Comparison of ENCODE assay signal across 17 cellular contexts in genomic region chr14:98932436-98933325, GRCh38.
DNase-seq lines count a peak whose midpoint lies in the region; ATAC-seq and TF ChIP-seq lines count a peak whose summit lies in the region.
"Had no signal": no experiment of that assay in that cellular context is flagged by ENCODE, and none has a peak within 500 bp of the region (broad histone marks: within the 10 kb centered on the region; RNA-seq: fewer than 3 reads in every experiment).

No MANE protein-coding gene starts in this region.

- no peaks in the 10 kb centered on the region for H3K9me3 ChIP-seq in heart left ventricle
- H3K9me3 ChIP-seq in suprapubic skin: no peaks in the 10 kb centered on the region
- H3K9me3 ChIP-seq in esophagus squamous epithelium: no peaks in the 10 kb centered on the region
- H3K9me3 ChIP-seq: colonic mucosa, tibial nerve had no signal

- peaks cover 2% of the 10 kb centered on the region for H3K36me3 Mint-ChIP-seq in activated CD4-positive, alpha-beta memory T cell treated with anti-CD3 and anti-CD28 coated beads for 36 hours
- H3K36me3 Mint-ChIP-seq in central memory CD8-positive, alpha-beta T cell (ENCODE audit: insufficient read depth): peaks cover 5% of the 10 kb centered on the region
- H3K36me3 Mint-ChIP-seq: stimulated activated memory B cell treated with anti-CD40 and anti-IgM and Interleukin-4, amounts not matched to agents 10 μg/mL and 1 μg/mL and 100 μg/mL, for 72 hours had no signal

- no peak overlapping the region for H3K27ac ChIP-seq in heart left ventricle
- no peak overlapping the region for H3K27ac ChIP-seq in suprapubic skin
- no peak overlapping the region for H3K27ac ChIP-seq in esophagus squamous epithelium
- H3K27ac ChIP-seq: colonic mucosa had no signal

- POLR2A ChIA-PET in activated CD4-positive, alpha-beta memory T cell treated with anti-CD3 and anti-CD28 coated beads for 36 hours (lab: Charles Lee): interaction anchor here (1.1 kb wide), 1 partner anchor 11 kb away, joined by 6 read pairs; no protein-coding TSS in a partner anchor

- 76 to 79% (median 79%) methylated on average over 7 of the region's 7 CpGs for WGBS in heart left ventricle, 4 donors
- WGBS in suprapubic skin: 75% methylated on average over 7 of the region's 7 CpGs
- 85% methylated on average over 6 to 7 of the region's 7 CpGs for WGBS in esophagus squamous epithelium, 2 donors

- no peak for ATAC-seq in heart left ventricle
- peak; percentile 3 for ATAC-seq in central memory CD8-positive, alpha-beta T cell (replicated peaks; ENCODE audit: extremely low read depth, poor library complexity, severe bottlenecking)
- ATAC-seq: GM23338; left ventricle myocardium superior; stimulated activated memory B cell treated with anti-CD40 and anti-IgM and Interleukin-4, amounts not matched to agents 10 μg/mL and 1 μg/mL and 100 μg/mL, for 72 hours had no signal

- DNase-seq in cardiac septum (ENCODE audit: low spot score) (peak; percentile 24), heart left ventricle (no peak), suprapubic skin (ENCODE audit: low spot score in 2 of 2) (peak; percentile 18 to 31), esophagus squamous epithelium (lab: John Stamatoyannopoulos, UW) (no peak), NCI-H2196 (lab: John Stamatoyannopoulos, UW; ENCODE audit: unreplicated experiment) (no peak)
- no peak for DNase-seq in activated CD4-positive, alpha-beta memory T cell treated with anti-CD3 and anti-CD28 coated beads for 36 hours
- DNase-seq in central memory CD8-positive, alpha-beta T cell (ENCODE audit: low spot score in 2 of 2): no peak
- DNase-seq: KBM-7, left ventricle myocardium superior, NCI-H187, NCI-H2227 treated with DMSO at 0.1 percent for 48 hours, NCI-H82, occipital lobe had no signal

- H3K4me3 ChIP-seq in heart left ventricle: no peak overlapping the region
- no peak overlapping the region for H3K4me3 ChIP-seq in suprapubic skin
- H3K4me3 ChIP-seq in esophagus squamous epithelium: no peak overlapping the region
- H3K4me3 ChIP-seq: colonic mucosa, GM23338, tibial nerve had no signal

- TF ChIP-seq CTCF in heart left ventricle (IDR thresholded peaks at IDR 0.05) (no peak), suprapubic skin (IDR thresholded peaks at IDR 0.05) (no peak), esophagus squamous epithelium (IDR thresholded peaks at IDR 0.05) (no peak)

- TF ChIP-seq EP300 in suprapubic skin (IDR thresholded peaks at IDR 0.05): no peak

- H3K27ac Mint-ChIP-seq in activated CD4-positive, alpha-beta memory T cell treated with anti-CD3 and anti-CD28 coated beads for 36 hours: peak overlapping the region; percentile 71
- peak overlapping the region; percentile 84 for H3K27ac Mint-ChIP-seq in central memory CD8-positive, alpha-beta T cell (ENCODE audit: low read depth)
- H3K27ac Mint-ChIP-seq: GM23338; stimulated activated memory B cell treated with anti-CD40 and anti-IgM and Interleukin-4, amounts not matched to agents 10 μg/mL and 1 μg/mL and 100 μg/mL, for 72 hours had no signal

- intact Hi-C loops in cardiac septum (cut with DNase I) (no loop called here), heart left ventricle (cut with DNase I) (no loop called here), esophagus squamous epithelium (cut with DNase I) (no loop called here)
- intact Hi-C loops in activated CD4-positive, alpha-beta memory T cell treated with anti-CD3 and anti-CD28 coated beads for 36 hours (cut with micrococcal nuclease): loop anchor here (2.0 to 10.0 kb wide), 4 partner anchors 52 to 958 kb away; no protein-coding TSS in a partner anchor

- no peaks in the 10 kb centered on the region for H3K36me3 ChIP-seq in heart left ventricle
- no peaks in the 10 kb centered on the region for H3K36me3 ChIP-seq in suprapubic skin
- no peaks in the 10 kb centered on the region for H3K36me3 ChIP-seq in esophagus squamous epithelium
- H3K36me3 ChIP-seq: colonic mucosa, tibial nerve had no signal

- H3K4me1 Mint-ChIP-seq in activated CD4-positive, alpha-beta memory T cell treated with anti-CD3 and anti-CD28 coated beads for 36 hours (ENCODE audit: low read depth): peaks cover 59% of the 10 kb centered on the region
- peaks cover 56% of the 10 kb centered on the region for H3K4me1 Mint-ChIP-seq in central memory CD8-positive, alpha-beta T cell
- H3K4me1 Mint-ChIP-seq: GM23338; stimulated activated memory B cell treated with anti-CD40 and anti-IgM and Interleukin-4, amounts not matched to agents 10 μg/mL and 1 μg/mL and 100 μg/mL, for 72 hours had no signal

- CTCF ChIA-PET in activated CD4-positive, alpha-beta memory T cell treated with anti-CD3 and anti-CD28 coated beads for 36 hours (lab: Charles Lee): interaction anchor here (0.7 to 1.0 kb wide), 3 partner anchors 12 to 343 kb away, joined by 3 read pairs; no protein-coding TSS in a partner anchor

- H3K4me3 Mint-ChIP-seq in activated CD4-positive, alpha-beta memory T cell treated with anti-CD3 and anti-CD28 coated beads for 36 hours: peak overlapping the region; percentile 49
- H3K4me3 Mint-ChIP-seq in central memory CD8-positive, alpha-beta T cell: peak overlapping the region; percentile 75
- H3K4me3 Mint-ChIP-seq: GM23338; stimulated activated memory B cell treated with anti-CD40 and anti-IgM and Interleukin-4, amounts not matched to agents 10 μg/mL and 1 μg/mL and 100 μg/mL, for 72 hours had no signal

- no peak for TF ChIP-seq POLR2A in heart left ventricle (IDR thresholded peaks at IDR 0.05)
- no peak for TF ChIP-seq POLR2A in suprapubic skin (IDR thresholded peaks at IDR 0.05)
- TF ChIP-seq POLR2A in esophagus squamous epithelium (IDR thresholded peaks at IDR 0.05): no peak

- H3K4me1 ChIP-seq in heart left ventricle (no peaks in the 10 kb centered on the region), suprapubic skin (peaks cover 5% of the 10 kb centered on the region), esophagus squamous epithelium (no peaks in the 10 kb centered on the region)
- H3K4me1 ChIP-seq: colonic mucosa, tibial nerve had no signal

- H3K9me3 Mint-ChIP-seq in activated CD4-positive, alpha-beta memory T cell treated with anti-CD3 and anti-CD28 coated beads for 36 hours: peaks cover 4% of the 10 kb centered on the region
- H3K9me3 Mint-ChIP-seq in central memory CD8-positive, alpha-beta T cell: no peaks in the 10 kb centered on the region
- H3K9me3 Mint-ChIP-seq: GM23338 had no signal

- H3K27me3 ChIP-seq in heart left ventricle: peaks cover 0 to 11% (median 0%) of the 10 kb centered on the region in 9 donors
- H3K27me3 ChIP-seq in suprapubic skin: no peaks in the 10 kb centered on the region
- H3K27me3 ChIP-seq in esophagus squamous epithelium: no peaks in the 10 kb centered on the region
- H3K27me3 ChIP-seq: colonic mucosa, tibial nerve had no signal

- no peaks in the 10 kb centered on the region for H3K27me3 Mint-ChIP-seq in activated CD4-positive, alpha-beta memory T cell treated with anti-CD3 and anti-CD28 coated beads for 36 hours
- H3K27me3 Mint-ChIP-seq in central memory CD8-positive, alpha-beta T cell: no peaks in the 10 kb centered on the region
- H3K27me3 Mint-ChIP-seq: stimulated activated memory B cell treated with anti-CD40 and anti-IgM and Interleukin-4, amounts not matched to agents 10 μg/mL and 1 μg/mL and 100 μg/mL, for 72 hours had no signal

Comparison
In these comparisons a context has a peak if more than half of its experiments do, and no peak if none do; other contexts are left out.
1. DNase-seq: peak in cardiac septum (single experiment) and suprapubic skin (2 of 2); none in heart left ventricle (0 of 5), activated CD4-positive, alpha-beta memory T cell treated with anti-CD3 and anti-CD28 coated beads for 36 hours (single experiment), central memory CD8-positive, alpha-beta T cell (0 of 2), esophagus squamous epithelium (single experiment) and NCI-H2196 (single experiment).